In genomic region chr14:104593241-104593701, GRCh38 we compare ENCODE assay signal across 18 cellular contexts. TPM values are rescaled to one million over a fixed set of nuclear protein-coding genes. Genes with fewer than 3 reads are reported as not detected.
DNase-seq lines count a peak whose midpoint lies in the region; ATAC-seq and TF ChIP-seq lines count a peak whose summit lies in the region.
"Had no signal": no experiment of that assay in that cellular context is flagged by ENCODE, and none has a peak within 500 bp of the region (broad histone marks: within the 10 kb centered on the region; RNA-seq: fewer than 3 reads in every experiment).

No MANE protein-coding gene starts in this region.

- no peak overlapping the region for H2AFZ ChIP-seq in SK-N-SH (ENCODE audit: low read depth)

- H3K4me3 ChIP-seq in SK-N-SH (ENCODE audit: low read depth in 2 of 2, low read length in 1 of 2): no peak overlapping the region
- no peak overlapping the region for H3K4me3 ChIP-seq in heart right ventricle
- no peak overlapping the region for H3K4me3 ChIP-seq in lower lobe of right lung
- H3K4me3 ChIP-seq in aorta (ENCODE audit: low read length in 2 of 2): no peak overlapping the region

- intact Hi-C loops in heart right ventricle (cut with DNase I): no loop called here
- intact Hi-C loops in lower lobe of right lung (cut with DNase I): no loop called here
- intact Hi-C loops in aorta (cut with DNase I): no loop called here

- H3K27me3 ChIP-seq in SK-N-SH (ENCODE audit: insufficient read depth) (no peaks in the 10 kb centered on the region), heart right ventricle (peaks cover 0 to 20% (median 8%) of the 10 kb centered on the region in 7 donors), lower lobe of right lung (ENCODE audit: low read depth) (peaks cover 16% of the 10 kb centered on the region), aorta (ENCODE audit: control insufficient read depth in 1 of 2, insufficient read depth in 2 of 2, low read length in 1 of 2) (no peaks in the 10 kb centered on the region)

- no peak for TF ChIP-seq RAD21 in SK-N-SH (IDR thresholded peaks at IDR 0.05; ENCODE audit: low read length)

- H3K9me3 ChIP-seq in SK-N-SH: no peaks in the 10 kb centered on the region
- H3K9me3 ChIP-seq in heart right ventricle: no peaks in the 10 kb centered on the region
- no peaks in the 10 kb centered on the region for H3K9me3 ChIP-seq in lower lobe of right lung
- no peaks in the 10 kb centered on the region for H3K9me3 ChIP-seq in aorta (ENCODE audit: control insufficient read depth, low read length)

- POLR2A ChIA-PET in SK-N-SH (lab: Yijun Ruan, JAX): interaction anchor here (0.6 kb wide), 1 partner anchor 29 kb away, joined by 4 read pairs; no protein-coding TSS in a partner anchor

- DNase-seq in SK-N-SH (peak; percentile 59), heart right ventricle (peak in 1 of 2 donors; percentile 13), lower lobe of right lung (peak; percentile 34), aorta (peak; percentile 35 to 53), hippocampal formation (lab: John Stamatoyannopoulos, UW) (no peak), activated gamma-delta T cell (lab: John Stamatoyannopoulos, UW) (no peak)
- DNase-seq: 8988T, C1 segment of cervical spinal cord, DMS 273 treated with DMSO at 0.1 percent for 48 hours, IMR-90, Kasumi-1, MM.1S, NCI-H1092 treated with DMSO at 0.1 percent for 48 hours, NCI-H510A treated with DMSO at 0.1 percent for 48 hours had no signal

- H3K9ac ChIP-seq in SK-N-SH: no peak overlapping the region

- no peak for TF ChIP-seq EP300 in SK-N-SH (IDR thresholded peaks at IDR 0.05; ENCODE audit: borderline replicate concordance in 1 of 2, low read depth in 1 of 2, low read length in 1 of 2)

- ATAC-seq in SK-N-SH treated with all-trans-retinoic acid at 6 μM for 48 hours (no peak), heart right ventricle (peak in 5 of 8 donors; percentile 7 to 44 (median 22)), lower lobe of right lung (no peak), aorta (ENCODE audit: low FRiP score) (no peak), HG03442 (IDR thresholded peaks at IDR 0.05; ENCODE audit: unreplicated experiment) (no peak)

- H3K36me3 ChIP-seq in SK-N-SH (replicated peaks in 1 of 2; ENCODE audit: control insufficient read depth in 1 of 2, insufficient read depth in 2 of 2, low read length in 1 of 2) (no peaks in the 10 kb centered on the region), heart right ventricle (peaks cover 0 to 13% (median 0%) of the 10 kb centered on the region in 9 donors), lower lobe of right lung (no peaks in the 10 kb centered on the region), aorta (ENCODE audit: control insufficient read depth in 1 of 2, insufficient read depth in 2 of 2, low read length in 1 of 2) (no peaks in the 10 kb centered on the region)

- H4K20me1 ChIP-seq in SK-N-SH (ENCODE audit: insufficient read depth): no peaks in the 10 kb centered on the region

- H3K9me2 ChIP-seq in SK-N-SH: no peaks in the 10 kb centered on the region

- H3K4me2 ChIP-seq in SK-N-SH: no peak overlapping the region

- CTCF ChIA-PET in SK-N-SH (lab: Yijun Ruan, JAX): interaction anchor here (0.9 to 2.6 kb wide), 7 partner anchors 9 to 515 kb away, joined by 3 to 16 read pairs (median 4); no protein-coding TSS in a partner anchor

- no peaks in the 10 kb centered on the region for H3F3A ChIP-seq in SK-N-SH (replicated peaks; ENCODE audit: insufficient read depth)

- peaks cover 0 to 81% of the 10 kb centered on the region in 2 experiments; a peak in 1 of 4 replicates for H3K4me1 ChIP-seq in SK-N-SH (ENCODE audit: control insufficient read depth in 1 of 2, insufficient read depth in 2 of 2, low read depth in 1 of 2, low read length in 1 of 2)
- H3K4me1 ChIP-seq in heart right ventricle: peaks cover 0 to 18% (median 0%) of the 10 kb centered on the region in 9 donors
- H3K4me1 ChIP-seq in lower lobe of right lung: no peaks in the 10 kb centered on the region
- no peaks in the 10 kb centered on the region for H3K4me1 ChIP-seq in aorta (ENCODE audit: control insufficient read depth in 1 of 2, insufficient read depth in 2 of 2, low read length in 2 of 2)

- H3K27ac ChIP-seq in SK-N-SH (ENCODE audit: low read depth in 2 of 2, low read length in 1 of 2): peak overlapping the region in 1 of 2 experiments; percentile 51; a peak in 2 of 4 replicates
- H3K27ac ChIP-seq in heart right ventricle: no peak overlapping the region
- H3K27ac ChIP-seq in lower lobe of right lung: no peak overlapping the region
- H3K27ac ChIP-seq in aorta (ENCODE audit: low read depth in 1 of 2, low read length in 2 of 2): no peak overlapping the region

- 35% methylated on average over 4 of the region's 18 CpGs for WGBS in SK-N-SH (ENCODE audit: low lambda C conversion rate)
- 63 to 66% methylated on average over 18 of the region's 18 CpGs for WGBS in heart right ventricle, 2 donors
- WGBS in aorta, 2 donors: 74 to 78% methylated on average over 17 to 18 of the region's 18 CpGs

- H3K79me2 ChIP-seq in SK-N-SH (ENCODE audit: insufficient read depth): no peaks in the 10 kb centered on the region

- no peak for TF ChIP-seq CTCF in SK-N-SH (IDR thresholded peaks at IDR 0.05)
- TF ChIP-seq CTCF in heart right ventricle (IDR thresholded peaks at IDR 0.05): peak in 1 of 9 donors; percentile 18
- TF ChIP-seq CTCF in lower lobe of right lung (IDR thresholded peaks at IDR 0.05): no peak

TF ChIP-seq in SK-N-SH, 30 proteins besides CTCF, POLR2A, EP300 and RAD21 (continues in another document):
- no peak for TF ChIP-seq NFIC (IDR thresholded peaks at IDR 0.05; ENCODE audit: borderline replicate concordance)
- TF ChIP-seq, protein P1, sequence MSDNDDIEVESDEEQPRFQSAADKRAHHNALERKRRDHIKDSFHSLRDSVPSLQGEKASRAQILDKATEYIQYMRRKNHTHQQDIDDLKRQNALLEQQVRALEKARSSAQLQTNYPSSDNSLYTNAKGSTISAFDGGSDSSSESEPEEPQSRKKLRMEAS (IDR thresholded peaks at IDR 0.05; ENCODE audit: low read depth): no peak
- no peak for TF ChIP-seq POLR2AphosphoS5 (IDR thresholded peaks at IDR 0.05; ENCODE audit: low read depth, low read length)
- TF ChIP-seq, protein P2, sequence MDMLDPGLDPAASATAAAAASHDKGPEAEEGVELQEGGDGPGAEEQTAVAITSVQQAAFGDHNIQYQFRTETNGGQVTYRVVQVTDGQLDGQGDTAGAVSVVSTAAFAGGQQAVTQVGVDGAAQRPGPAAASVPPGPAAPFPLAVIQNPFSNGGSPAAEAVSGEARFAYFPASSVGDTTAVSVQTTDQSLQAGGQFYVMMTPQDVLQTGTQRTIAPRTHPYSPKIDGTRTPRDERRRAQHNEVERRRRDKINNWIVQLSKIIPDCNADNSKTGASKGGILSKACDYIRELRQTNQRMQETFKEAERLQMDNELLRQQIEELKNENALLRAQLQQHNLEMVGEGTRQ (IDR thresholded peaks at IDR 0.05; ENCODE audit: borderline replicate concordance, low read depth, low read length): no peak
- no peak for TF ChIP-seq TAF1 (IDR thresholded peaks at IDR 0.05; ENCODE audit: borderline replicate concordance, low read depth, low read length)
- no peak for TF ChIP-seq RFX5 (IDR thresholded peaks at IDR 0.05; ENCODE audit: low read length)
- TF ChIP-seq JUND (IDR thresholded peaks at IDR 0.05): no peak
- TF ChIP-seq CHD2 (IDR thresholded peaks at IDR 0.05; ENCODE audit: low read length, partially characterized antibody): no peak

TF ChIP-seq in SK-N-SH treated with all-trans-retinoic acid at 6 μM for 48 hours, 23 proteins besides CTCF, POLR2A, EP300 and RAD21 (continues in another document):
- no peak for TF ChIP-seq OSR1 (CRISPR knock-in tag; IDR thresholded peaks at IDR 0.05)
- TF ChIP-seq ZFP30 (CRISPR knock-in tag; IDR thresholded peaks at IDR 0.05): no peak
- no peak for TF ChIP-seq ESRRG (CRISPR knock-in tag; IDR thresholded peaks at IDR 0.05)
- TF ChIP-seq ISL1 (CRISPR knock-in tag; IDR thresholded peaks at IDR 0.05): no peak
- no peak for TF ChIP-seq CREB5 (CRISPR knock-in tag; IDR thresholded peaks at IDR 0.05; ENCODE audit: low read depth)
- TF ChIP-seq SNAI2 (CRISPR knock-in tag; IDR thresholded peaks at IDR 0.05): no peak
- TF ChIP-seq RARB (CRISPR knock-in tag; IDR thresholded peaks at IDR 0.05): no peak

RNA-seq across cellular contexts. Expression of gene TMEM179, which starts 11.3 kb away (rescaled TPM):
- 1.1 and 1.7 TPM in 2 replicates for polyA plus RNA-seq in SK-N-SH (2012; rRNA removed)
- polyA plus RNA-seq in SK-N-SH (2012; cell fraction: cytosol; rRNA removed): 1.5 and 1.8 TPM in 2 replicates
- 1.7 and 2.9 TPM in 2 replicates for polyA plus RNA-seq in SK-N-SH (2012; cell fraction: nucleus; rRNA removed)
- 1 to 10 TPM in 1 of 10 donors, under 1 TPM in 4, not detected in 5; 0.34 to 1.0 (median 0.42) TPM for total RNA-seq in heart right ventricle
- polyA plus RNA-seq in heart right ventricle: under 1 TPM; 0.17 to 0.22 TPM
- not detected for total RNA-seq in lower lobe of right lung
- total RNA-seq in aorta: not detected
- polyA plus RNA-seq in aorta: not detected
- total RNA-seq: H4, HT-29, IMR-90 had no signal
- polyA plus RNA-seq: IMR-90 had no signal

RNA-seq across cellular contexts. Expression of gene C14orf180, which starts 13.7 kb away (rescaled TPM):
- polyA plus RNA-seq in SK-N-SH (2012; rRNA removed) (0.05 TPM in 1 of 2 replicates, not detected in the other), heart right ventricle (100 to 1,000 TPM in 1 of 2 donors, 10 to 100 TPM in 1; 13.8 to 139 TPM), aorta (under 1 TPM in 1 of 2 donors, not detected in 1; 0.50 TPM)
- polyA plus RNA-seq in SK-N-SH (2012; cell fraction: cytosol; rRNA removed): 0.01 TPM in 1 of 2 replicates, not detected in the other
- polyA plus RNA-seq in SK-N-SH (2012; cell fraction: nucleus; rRNA removed): 0.04 and 0.06 TPM in 2 replicates
- total RNA-seq in heart right ventricle (100 to 1,000 TPM in 1 of 10 donors, 10 to 100 TPM in 9; 55.0 to 124 (median 75.1) TPM), lower lobe of right lung (0.18 TPM), aorta (1 to 10 TPM in 1 of 2 donors, under 1 TPM in 1; 0.68 to 1.3 TPM)
- total RNA-seq: H4, IMR-90 had no signal
- polyA plus RNA-seq: IMR-90 had no signal

Comparison
In these comparisons a context has a peak if more than half of its experiments do, and no peak if none do; other contexts are left out.
1. DNase-seq: peak in SK-N-SH (single experiment), lower lobe of right lung (single experiment) and aorta (2 of 2); none in hippocampal formation (0 of 2) and activated gamma-delta T cell (single experiment).
2. ATAC-seq: peak in heart right ventricle (5 of 8); none in SK-N-SH treated with all-trans-retinoic acid at 6 μM for 48 hours (single experiment), lower lobe of right lung (0 of 2), aorta (single experiment) and HG03442 (single experiment).
3. RNA of gene C14orf180, which starts 13.7 kb away (total RNA-seq): 55.0 to 124 TPM in heart right ventricle; 0.68 to 1.3 TPM in aorta and 0.18 TPM in lower lobe of right lung (single experiment); every median in the first group is over 10 times any median in the second.